1 cellular context compared by ENCODE assay signal in the genomic region with DNA sequence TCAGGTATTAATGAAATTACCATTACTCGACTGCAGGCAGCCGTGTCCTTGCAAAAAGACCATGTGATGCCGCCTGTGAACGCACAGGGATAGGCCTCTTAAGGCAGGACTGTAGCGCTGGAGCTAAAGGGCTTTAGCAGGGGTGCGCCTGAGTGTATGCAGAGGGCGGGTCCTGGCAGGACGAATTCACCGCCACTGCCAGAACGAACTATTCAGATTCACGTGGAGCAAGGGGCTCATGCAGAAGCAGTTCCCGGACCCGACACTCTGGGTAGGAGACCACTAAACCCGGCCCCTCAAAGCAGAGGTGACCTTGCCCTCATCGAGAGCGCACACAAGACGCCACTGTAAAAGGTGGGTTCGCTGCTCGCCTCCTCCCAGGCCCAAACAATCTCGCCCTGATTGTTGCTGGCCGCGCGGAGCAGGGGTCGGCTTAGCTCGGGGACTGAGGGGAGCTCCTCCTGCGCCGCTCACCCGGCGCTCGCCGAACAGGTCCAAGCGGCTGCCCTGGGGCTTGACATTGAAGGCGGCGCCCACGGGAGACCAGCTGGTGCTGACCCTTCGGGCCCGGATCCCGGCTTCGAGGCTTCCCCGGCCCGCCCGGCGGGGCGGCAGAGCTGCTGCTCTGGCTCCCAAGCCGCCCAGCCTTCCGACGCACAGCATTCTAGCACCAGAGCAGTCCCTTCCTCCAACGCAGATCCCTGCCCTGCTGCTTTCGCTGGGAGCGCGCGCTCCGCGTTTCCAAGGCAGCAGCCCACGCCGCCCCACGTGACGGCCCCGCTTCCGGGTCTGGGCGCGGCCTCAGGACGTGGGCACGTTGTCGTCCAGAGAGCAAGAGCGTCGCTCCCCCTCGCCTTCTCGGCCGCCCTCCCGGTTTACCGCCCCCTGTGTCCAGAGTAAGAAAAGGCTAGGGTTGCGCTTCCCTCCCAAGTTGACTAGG.
TF ChIP-seq lines count a peak whose summit lies in the region.

A gene (minus strand): TSS at position 743 of the 940 bp plus-strand sequence. CDS start 80 bp downstream, at position 663.

TF ChIP-seq in HepG2, 621 proteins besides CTCF, POLR2A, EP300 and RAD21 (continued from another document and continues in another):
- TF ChIP-seq, protein P1, sequence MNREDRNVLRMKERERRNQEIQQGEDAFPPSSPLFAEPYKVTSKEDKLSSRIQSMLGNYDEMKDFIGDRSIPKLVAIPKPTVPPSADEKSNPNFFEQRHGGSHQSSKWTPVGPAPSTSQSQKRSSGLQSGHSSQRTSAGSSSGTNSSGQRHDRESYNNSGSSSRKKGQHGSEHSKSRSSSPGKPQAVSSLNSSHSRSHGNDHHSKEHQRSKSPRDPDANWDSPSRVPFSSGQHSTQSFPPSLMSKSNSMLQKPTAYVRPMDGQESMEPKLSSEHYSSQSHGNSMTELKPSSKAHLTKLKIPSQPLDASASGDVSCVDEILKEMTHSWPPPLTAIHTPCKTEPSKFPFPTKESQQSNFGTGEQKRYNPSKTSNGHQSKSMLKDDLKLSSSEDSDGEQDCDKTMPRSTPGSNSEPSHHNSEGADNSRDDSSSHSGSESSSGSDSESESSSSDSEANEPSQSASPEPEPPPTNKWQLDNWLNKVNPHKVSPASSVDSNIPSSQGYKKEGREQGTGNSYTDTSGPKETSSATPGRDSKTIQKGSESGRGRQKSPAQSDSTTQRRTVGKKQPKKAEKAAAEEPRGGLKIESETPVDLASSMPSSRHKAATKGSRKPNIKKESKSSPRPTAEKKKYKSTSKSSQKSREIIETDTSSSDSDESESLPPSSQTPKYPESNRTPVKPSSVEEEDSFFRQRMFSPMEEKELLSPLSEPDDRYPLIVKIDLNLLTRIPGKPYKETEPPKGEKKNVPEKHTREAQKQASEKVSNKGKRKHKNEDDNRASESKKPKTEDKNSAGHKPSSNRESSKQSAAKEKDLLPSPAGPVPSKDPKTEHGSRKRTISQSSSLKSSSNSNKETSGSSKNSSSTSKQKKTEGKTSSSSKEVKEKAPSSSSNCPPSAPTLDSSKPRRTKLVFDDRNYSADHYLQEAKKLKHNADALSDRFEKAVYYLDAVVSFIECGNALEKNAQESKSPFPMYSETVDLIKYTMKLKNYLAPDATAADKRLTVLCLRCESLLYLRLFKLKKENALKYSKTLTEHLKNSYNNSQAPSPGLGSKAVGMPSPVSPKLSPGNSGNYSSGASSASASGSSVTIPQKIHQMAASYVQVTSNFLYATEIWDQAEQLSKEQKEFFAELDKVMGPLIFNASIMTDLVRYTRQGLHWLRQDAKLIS (CRISPR knock-in tag; IDR thresholded peaks at IDR 0.05), result no peak
- TF ChIP-seq, protein P2, sequence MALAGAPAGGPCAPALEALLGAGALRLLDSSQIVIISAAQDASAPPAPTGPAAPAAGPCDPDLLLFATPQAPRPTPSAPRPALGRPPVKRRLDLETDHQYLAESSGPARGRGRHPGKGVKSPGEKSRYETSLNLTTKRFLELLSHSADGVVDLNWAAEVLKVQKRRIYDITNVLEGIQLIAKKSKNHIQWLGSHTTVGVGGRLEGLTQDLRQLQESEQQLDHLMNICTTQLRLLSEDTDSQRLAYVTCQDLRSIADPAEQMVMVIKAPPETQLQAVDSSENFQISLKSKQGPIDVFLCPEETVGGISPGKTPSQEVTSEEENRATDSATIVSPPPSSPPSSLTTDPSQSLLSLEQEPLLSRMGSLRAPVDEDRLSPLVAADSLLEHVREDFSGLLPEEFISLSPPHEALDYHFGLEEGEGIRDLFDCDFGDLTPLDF (CRISPR knock-in tag; IDR thresholded peaks at IDR 0.05), result peak; percentile 85
- no peak for TF ChIP-seq ZNF746 (CRISPR knock-in tag; IDR thresholded peaks at IDR 0.05)
- TF ChIP-seq, protein P3, sequence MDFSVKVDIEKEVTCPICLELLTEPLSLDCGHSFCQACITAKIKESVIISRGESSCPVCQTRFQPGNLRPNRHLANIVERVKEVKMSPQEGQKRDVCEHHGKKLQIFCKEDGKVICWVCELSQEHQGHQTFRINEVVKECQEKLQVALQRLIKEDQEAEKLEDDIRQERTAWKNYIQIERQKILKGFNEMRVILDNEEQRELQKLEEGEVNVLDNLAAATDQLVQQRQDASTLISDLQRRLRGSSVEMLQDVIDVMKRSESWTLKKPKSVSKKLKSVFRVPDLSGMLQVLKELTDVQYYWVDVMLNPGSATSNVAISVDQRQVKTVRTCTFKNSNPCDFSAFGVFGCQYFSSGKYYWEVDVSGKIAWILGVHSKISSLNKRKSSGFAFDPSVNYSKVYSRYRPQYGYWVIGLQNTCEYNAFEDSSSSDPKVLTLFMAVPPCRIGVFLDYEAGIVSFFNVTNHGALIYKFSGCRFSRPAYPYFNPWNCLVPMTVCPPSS (IDR thresholded peaks at IDR 0.05), result no peak
- TF ChIP-seq, protein P4, sequence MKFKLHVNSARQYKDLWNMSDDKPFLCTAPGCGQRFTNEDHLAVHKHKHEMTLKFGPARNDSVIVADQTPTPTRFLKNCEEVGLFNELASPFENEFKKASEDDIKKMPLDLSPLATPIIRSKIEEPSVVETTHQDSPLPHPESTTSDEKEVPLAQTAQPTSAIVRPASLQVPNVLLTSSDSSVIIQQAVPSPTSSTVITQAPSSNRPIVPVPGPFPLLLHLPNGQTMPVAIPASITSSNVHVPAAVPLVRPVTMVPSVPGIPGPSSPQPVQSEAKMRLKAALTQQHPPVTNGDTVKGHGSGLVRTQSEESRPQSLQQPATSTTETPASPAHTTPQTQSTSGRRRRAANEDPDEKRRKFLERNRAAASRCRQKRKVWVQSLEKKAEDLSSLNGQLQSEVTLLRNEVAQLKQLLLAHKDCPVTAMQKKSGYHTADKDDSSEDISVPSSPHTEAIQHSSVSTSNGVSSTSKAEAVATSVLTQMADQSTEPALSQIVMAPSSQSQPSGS (CRISPR knock-in tag; IDR thresholded peaks at IDR 0.05), result peak; percentile 63; the same call in 1 of the 2 replicates
- no peak for TF ChIP-seq ZNF776 (CRISPR knock-in tag; IDR thresholded peaks at IDR 0.05)
- TF ChIP-seq ZFAT (CRISPR knock-in tag; conservative IDR thresholded peaks at IDR 0.05), result no peak
- TF ChIP-seq, protein P5, sequence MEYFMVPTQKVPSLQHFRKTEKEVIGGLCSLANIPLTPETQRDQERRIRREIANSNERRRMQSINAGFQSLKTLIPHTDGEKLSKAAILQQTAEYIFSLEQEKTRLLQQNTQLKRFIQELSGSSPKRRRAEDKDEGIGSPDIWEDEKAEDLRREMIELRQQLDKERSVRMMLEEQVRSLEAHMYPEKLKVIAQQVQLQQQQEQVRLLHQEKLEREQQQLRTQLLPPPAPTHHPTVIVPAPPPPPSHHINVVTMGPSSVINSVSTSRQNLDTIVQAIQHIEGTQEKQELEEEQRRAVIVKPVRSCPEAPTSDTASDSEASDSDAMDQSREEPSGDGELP (IDR thresholded peaks at IDR 0.05; ENCODE audit: borderline replicate concordance, low read depth), result peak; percentile 47; the same call in 1 of the 2 replicates
- no peak for TF ChIP-seq RARA (CRISPR knock-in tag; IDR thresholded peaks at IDR 0.05)
- TF ChIP-seq GTF2F1 (IDR thresholded peaks at IDR 0.05; ENCODE audit: low read length), result no peak
- TF ChIP-seq, protein P6, sequence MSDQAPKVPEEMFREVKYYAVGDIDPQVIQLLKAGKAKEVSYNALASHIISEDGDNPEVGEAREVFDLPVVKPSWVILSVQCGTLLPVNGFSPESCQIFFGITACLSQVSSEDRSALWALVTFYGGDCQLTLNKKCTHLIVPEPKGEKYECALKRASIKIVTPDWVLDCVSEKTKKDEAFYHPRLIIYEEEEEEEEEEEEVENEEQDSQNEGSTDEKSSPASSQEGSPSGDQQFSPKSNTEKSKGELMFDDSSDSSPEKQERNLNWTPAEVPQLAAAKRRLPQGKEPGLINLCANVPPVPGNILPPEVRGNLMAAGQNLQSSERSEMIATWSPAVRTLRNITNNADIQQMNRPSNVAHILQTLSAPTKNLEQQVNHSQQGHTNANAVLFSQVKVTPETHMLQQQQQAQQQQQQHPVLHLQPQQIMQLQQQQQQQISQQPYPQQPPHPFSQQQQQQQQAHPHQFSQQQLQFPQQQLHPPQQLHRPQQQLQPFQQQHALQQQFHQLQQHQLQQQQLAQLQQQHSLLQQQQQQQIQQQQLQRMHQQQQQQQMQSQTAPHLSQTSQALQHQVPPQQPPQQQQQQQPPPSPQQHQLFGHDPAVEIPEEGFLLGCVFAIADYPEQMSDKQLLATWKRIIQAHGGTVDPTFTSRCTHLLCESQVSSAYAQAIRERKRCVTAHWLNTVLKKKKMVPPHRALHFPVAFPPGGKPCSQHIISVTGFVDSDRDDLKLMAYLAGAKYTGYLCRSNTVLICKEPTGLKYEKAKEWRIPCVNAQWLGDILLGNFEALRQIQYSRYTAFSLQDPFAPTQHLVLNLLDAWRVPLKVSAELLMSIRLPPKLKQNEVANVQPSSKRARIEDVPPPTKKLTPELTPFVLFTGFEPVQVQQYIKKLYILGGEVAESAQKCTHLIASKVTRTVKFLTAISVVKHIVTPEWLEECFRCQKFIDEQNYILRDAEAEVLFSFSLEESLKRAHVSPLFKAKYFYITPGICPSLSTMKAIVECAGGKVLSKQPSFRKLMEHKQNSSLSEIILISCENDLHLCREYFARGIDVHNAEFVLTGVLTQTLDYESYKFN (CRISPR knock-in tag; conservative IDR thresholded peaks at IDR 0.05), result peak; percentile 27; the same call in 1 of the 2 replicates
- peak; percentile 41; the same call in 1 of the 2 replicates for TF ChIP-seq POLR2G (IDR thresholded peaks at IDR 0.05; ENCODE audit: low read depth, low read length)
- TF ChIP-seq, protein P7, sequence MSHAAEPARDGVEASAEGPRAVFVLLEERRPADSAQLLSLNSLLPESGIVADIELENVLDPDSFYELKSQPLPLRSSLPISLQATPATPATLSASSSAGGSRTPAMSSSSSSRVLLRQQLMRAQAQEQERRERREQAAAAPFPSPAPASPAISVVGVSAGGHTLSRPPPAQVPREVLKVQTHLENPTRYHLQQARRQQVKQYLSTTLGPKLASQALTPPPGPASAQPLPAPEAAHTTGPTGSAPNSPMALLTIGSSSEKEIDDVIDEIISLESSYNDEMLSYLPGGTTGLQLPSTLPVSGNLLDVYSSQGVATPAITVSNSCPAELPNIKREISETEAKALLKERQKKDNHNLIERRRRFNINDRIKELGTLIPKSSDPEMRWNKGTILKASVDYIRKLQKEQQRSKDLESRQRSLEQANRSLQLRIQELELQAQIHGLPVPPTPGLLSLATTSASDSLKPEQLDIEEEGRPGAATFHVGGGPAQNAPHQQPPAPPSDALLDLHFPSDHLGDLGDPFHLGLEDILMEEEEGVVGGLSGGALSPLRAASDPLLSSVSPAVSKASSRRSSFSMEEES (CRISPR knock-in tag; IDR thresholded peaks at IDR 0.05), result peak; percentile 96
- TF ChIP-seq, protein P8, sequence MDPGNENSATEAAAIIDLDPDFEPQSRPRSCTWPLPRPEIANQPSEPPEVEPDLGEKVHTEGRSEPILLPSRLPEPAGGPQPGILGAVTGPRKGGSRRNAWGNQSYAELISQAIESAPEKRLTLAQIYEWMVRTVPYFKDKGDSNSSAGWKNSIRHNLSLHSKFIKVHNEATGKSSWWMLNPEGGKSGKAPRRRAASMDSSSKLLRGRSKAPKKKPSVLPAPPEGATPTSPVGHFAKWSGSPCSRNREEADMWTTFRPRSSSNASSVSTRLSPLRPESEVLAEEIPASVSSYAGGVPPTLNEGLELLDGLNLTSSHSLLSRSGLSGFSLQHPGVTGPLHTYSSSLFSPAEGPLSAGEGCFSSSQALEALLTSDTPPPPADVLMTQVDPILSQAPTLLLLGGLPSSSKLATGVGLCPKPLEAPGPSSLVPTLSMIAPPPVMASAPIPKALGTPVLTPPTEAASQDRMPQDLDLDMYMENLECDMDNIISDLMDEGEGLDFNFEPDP (CRISPR knock-in tag; conservative IDR thresholded peaks at IDR 0.05), result no peak
- TF ChIP-seq MED1 (CRISPR knock-in tag; IDR thresholded peaks at IDR 0.05), result peak; percentile 63; the same call in 1 of the 2 replicates
- TF ChIP-seq ZNF124 (CRISPR knock-in tag; IDR thresholded peaks at IDR 0.05), result 0 out of 2 replicates have a peak, but pooled peaks have one; percentile 72
- TF ChIP-seq, protein P9, sequence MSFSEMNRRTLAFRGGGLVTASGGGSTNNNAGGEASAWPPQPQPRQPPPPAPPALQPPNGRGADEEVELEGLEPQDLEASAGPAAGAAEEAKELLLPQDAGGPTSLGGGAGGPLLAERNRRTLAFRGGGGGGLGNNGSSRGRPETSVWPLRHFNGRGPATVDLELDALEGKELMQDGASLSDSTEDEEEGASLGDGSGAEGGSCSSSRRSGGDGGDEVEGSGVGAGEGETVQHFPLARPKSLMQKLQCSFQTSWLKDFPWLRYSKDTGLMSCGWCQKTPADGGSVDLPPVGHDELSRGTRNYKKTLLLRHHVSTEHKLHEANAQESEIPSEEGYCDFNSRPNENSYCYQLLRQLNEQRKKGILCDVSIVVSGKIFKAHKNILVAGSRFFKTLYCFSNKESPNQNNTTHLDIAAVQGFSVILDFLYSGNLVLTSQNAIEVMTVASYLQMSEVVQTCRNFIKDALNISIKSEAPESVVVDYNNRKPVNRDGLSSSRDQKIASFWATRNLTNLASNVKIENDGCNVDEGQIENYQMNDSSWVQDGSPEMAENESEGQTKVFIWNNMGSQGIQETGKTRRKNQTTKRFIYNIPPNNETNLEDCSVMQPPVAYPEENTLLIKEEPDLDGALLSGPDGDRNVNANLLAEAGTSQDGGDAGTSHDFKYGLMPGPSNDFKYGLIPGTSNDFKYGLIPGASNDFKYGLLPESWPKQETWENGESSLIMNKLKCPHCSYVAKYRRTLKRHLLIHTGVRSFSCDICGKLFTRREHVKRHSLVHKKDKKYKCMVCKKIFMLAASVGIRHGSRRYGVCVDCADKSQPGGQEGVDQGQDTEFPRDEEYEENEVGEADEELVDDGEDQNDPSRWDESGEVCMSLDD (CRISPR knock-in tag; IDR thresholded peaks at IDR 0.05; ENCODE audit: borderline replicate concordance), result no peak
- TF ChIP-seq, protein P10, sequence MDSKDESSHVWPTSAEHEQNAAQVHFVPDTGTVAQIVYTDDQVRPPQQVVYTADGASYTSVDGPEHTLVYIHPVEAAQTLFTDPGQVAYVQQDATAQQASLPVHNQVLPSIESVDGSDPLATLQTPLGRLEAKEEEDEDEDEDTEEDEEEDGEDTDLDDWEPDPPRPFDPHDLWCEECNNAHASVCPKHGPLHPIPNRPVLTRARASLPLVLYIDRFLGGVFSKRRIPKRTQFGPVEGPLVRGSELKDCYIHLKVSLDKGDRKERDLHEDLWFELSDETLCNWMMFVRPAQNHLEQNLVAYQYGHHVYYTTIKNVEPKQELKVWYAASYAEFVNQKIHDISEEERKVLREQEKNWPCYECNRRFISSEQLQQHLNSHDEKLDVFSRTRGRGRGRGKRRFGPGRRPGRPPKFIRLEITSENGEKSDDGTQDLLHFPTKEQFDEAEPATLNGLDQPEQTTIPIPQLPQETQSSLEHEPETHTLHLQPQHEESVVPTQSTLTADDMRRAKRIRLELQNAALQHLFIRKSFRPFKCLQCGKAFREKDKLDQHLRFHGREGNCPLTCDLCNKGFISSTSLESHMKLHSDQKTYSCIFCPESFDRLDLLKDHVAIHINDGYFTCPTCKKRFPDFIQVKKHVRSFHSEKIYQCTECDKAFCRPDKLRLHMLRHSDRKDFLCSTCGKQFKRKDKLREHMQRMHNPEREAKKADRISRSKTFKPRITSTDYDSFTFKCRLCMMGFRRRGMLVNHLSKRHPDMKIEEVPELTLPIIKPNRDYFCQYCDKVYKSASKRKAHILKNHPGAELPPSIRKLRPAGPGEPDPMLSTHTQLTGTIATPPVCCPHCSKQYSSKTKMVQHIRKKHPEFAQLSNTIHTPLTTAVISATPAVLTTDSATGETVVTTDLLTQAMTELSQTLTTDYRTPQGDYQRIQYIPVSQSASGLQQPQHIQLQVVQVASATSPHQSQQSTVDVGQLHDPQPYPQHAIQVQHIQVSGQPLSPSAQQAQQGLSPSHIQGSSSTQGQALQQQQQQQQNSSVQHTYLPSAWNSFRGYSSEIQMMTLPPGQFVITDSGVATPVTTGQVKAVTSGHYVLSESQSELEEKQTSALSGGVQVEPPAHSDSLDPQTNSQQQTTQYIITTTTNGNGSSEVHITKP (CRISPR knock-in tag; IDR thresholded peaks at IDR 0.05; ENCODE audit: low read depth), result 0 out of 2 replicates have a peak, but pooled peaks have one; percentile 28
- TF ChIP-seq ZKSCAN8 (CRISPR knock-in tag; IDR thresholded peaks at IDR 0.05; ENCODE audit: borderline replicate concordance), result no peak
- TF ChIP-seq ZNF761 (CRISPR knock-in tag; conservative IDR thresholded peaks at IDR 0.05), result 0 out of 2 replicates have a peak, but pooled peaks have one; percentile 29
